Comparison of ENCODE assay signal across 30 cellular contexts in genomic region chr7:26170663-26171062, GRCh38. TPM values are rescaled to one million over a fixed set of nuclear protein-coding genes. Genes with fewer than 3 reads are reported as not detected.
"Had no signal": no experiment of that assay in that cellular context is flagged by ENCODE, and none has a peak within 500 bp of the region (broad histone marks: within the 10 kb centered on the region; RNA-seq: fewer than 3 reads in every experiment).

No MANE protein-coding gene starts in this region.

- H3K9me3 ChIP-seq: ascending aorta, breast epithelium, SJCRH30 had no signal

- DNase-seq: activated CD4-positive, alpha-beta memory T cell treated with anti-CD3 and anti-CD28 coated beads, Interleukin-2, amount 10 ng/mL, durations not matched to agents 7 days and 5 days; activated CD4-positive, alpha-beta T cell treated with anti-CD3 and anti-CD28 coated beads for 1 hour; activated CD4-positive, alpha-beta T cell treated with anti-CD3 and anti-CD28 coated beads for 48 hours; activated CD4-positive, CD25-positive, alpha-beta regulatory T cell; activated CD8-positive, alpha-beta memory T cell treated with anti-CD3 and anti-CD28 coated beads for 24 hours; activated CD8-positive, alpha-beta memory T cell treated with anti-CD3 and anti-CD28 coated beads, Interleukin-2, amount 10 ng/mL, durations not matched to agents 7 days and 5 days; activated CD8-positive, alpha-beta memory T cell treated with anti-CD3 and anti-CD28 coated beads, Interleukin-2, amount 50 U/mL, for 48 hours; activated effector memory CD4-positive, alpha-beta T cell treated with anti-CD3 and anti-CD28 coated beads, Interleukin-2, amount 50 U/mL, for 16 hours; activated naive CD4-positive, alpha-beta T cell; activated naive CD4-positive, alpha-beta T cell treated with anti-CD3 and anti-CD28 coated beads, Interleukin-2, amount 50 U/mL, for 16 hours; activated naive CD8-positive, alpha-beta T cell treated with anti-CD3 and anti-CD28 coated beads for 36 hours; activated T-cell treated with anti-CD3 and anti-CD28 coated beads, Interleukin-2, amount 50 U/mL, for 48 hours; amygdala; MM.1S; MV-4-11; NCI-H1092; NCI-H1436 treated with DMSO at 0.1 percent for 48 hours; NCI-H1694 treated with DMSO at 0.1 percent for 48 hours; NCI-H2029; NCI-H345; NCI-H524 treated with DMSO at 0.1 percent for 48 hours; SHP77; SJCRH30; T1000; WERI-Rb-1 had no signal

- H3K36me3 ChIP-seq: breast epithelium, SJCRH30 had no signal

- H3K27me3 ChIP-seq: ascending aorta, breast epithelium, SJCRH30 had no signal

- ATAC-seq: activated CD8-positive, alpha-beta memory T cell treated with anti-CD3 and anti-CD28 coated beads, Interleukin-2, amount 10 ng/mL, durations not matched to agents 7 days and 5 days; Panc1 had no signal

- H3K4me3 ChIP-seq: ascending aorta, breast epithelium, SJCRH30, SK-N-MC had no signal

- H3K27ac ChIP-seq: ascending aorta, breast epithelium, KMS-11, SJCRH30, SK-N-MC, WERI-Rb-1 had no signal

- H3K4me1 ChIP-seq: ascending aorta, breast epithelium, SJCRH30 had no signal

RNA-seq across cellular contexts. Expression of gene NFE2L3, which starts 18.7 kb away (rescaled TPM):
- total RNA-seq: SJCRH30 had no signal
